17 cellular contexts compared by ENCODE assay signal in genomic region chr16:21937387-21937829, GRCh38. TPM values are rescaled to one million over a fixed set of nuclear protein-coding genes. Genes with fewer than 3 reads are reported as not detected.
DNase-seq lines count a peak whose midpoint lies in the region; ATAC-seq and TF ChIP-seq lines count a peak whose summit lies in the region.
"Had no signal": no experiment of that assay in that cellular context is flagged by ENCODE, and none has a peak within 500 bp of the region (broad histone marks: within the 10 kb centered on the region; RNA-seq: fewer than 3 reads in every experiment).

No MANE protein-coding gene starts in this region.

- H3F3A ChIP-seq in PC-9 (ENCODE audit: insufficient read depth, low read depth): no peaks in the 10 kb centered on the region; the same call in 1 of the 2 replicates

- H3K9me3 Mint-ChIP-seq in activated CD4-positive, alpha-beta T cell treated with anti-CD3 and anti-CD28 coated beads for 36 hours (ENCODE audit: low read depth): no peaks in the 10 kb centered on the region
- no peaks in the 10 kb centered on the region for H3K9me3 Mint-ChIP-seq in CD4-positive, alpha-beta memory T cell
- H3K9me3 Mint-ChIP-seq: CD4-positive, alpha-beta T cell had no signal

- peak overlapping the region; percentile 1 for H3K4me3 Mint-ChIP-seq in activated CD4-positive, alpha-beta T cell treated with anti-CD3 and anti-CD28 coated beads for 36 hours
- no peak overlapping the region for H3K4me3 Mint-ChIP-seq in CD4-positive, alpha-beta memory T cell
- H3K4me3 Mint-ChIP-seq: CD4-positive, alpha-beta T cell had no signal

- H3K9me2 ChIP-seq in PC-9 (ENCODE audit: insufficient read depth): no peaks in the 10 kb centered on the region

- H3K4me2 ChIP-seq in PC-9: no peak overlapping the region
- H3K4me2 ChIP-seq: KMS-11 had no signal

- H3K4me3 ChIP-seq in PC-9: no peak overlapping the region
- no peak overlapping the region for H3K4me3 ChIP-seq in CD4-positive, alpha-beta memory T cell (ENCODE audit: low read length in 2 of 2)
- H3K4me3 ChIP-seq in heart left ventricle: no peak overlapping the region

- intact Hi-C loops in activated CD4-positive, alpha-beta T cell treated with anti-CD3 and anti-CD28 coated beads for 36 hours (cut with DNase I, micrococcal nuclease): no loop called here
- intact Hi-C loops in PC-9 (cut with micrococcal nuclease; ENCODE audit: unreplicated experiment): no loop called here
- intact Hi-C loops in CD4-positive, alpha-beta memory T cell (cut with micrococcal nuclease): no loop called here
- intact Hi-C loops in heart left ventricle (cut with DNase I): no loop called here

- BruUV-seq in PC-9 (replicated peaks; lab: Mats Ljungman, UMichigan): no TSS peak

- H3K4me1 ChIP-seq in PC-9 (replicated peaks; ENCODE audit: insufficient read depth) (no peaks in the 10 kb centered on the region), heart left ventricle (no peaks in the 10 kb centered on the region)
- peaks cover 6% of the 10 kb centered on the region for H3K4me1 ChIP-seq in CD4-positive, alpha-beta memory T cell (ENCODE audit: insufficient read depth, low read length)
- H3K4me1 ChIP-seq: BE2C had no signal

- no peak for TF ChIP-seq CTCF in PC-9 (conservative IDR thresholded peaks at IDR 0.05)
- no peak for TF ChIP-seq CTCF in heart left ventricle (IDR thresholded peaks at IDR 0.05)

- CTCF ChIA-PET in activated CD4-positive, alpha-beta T cell treated with anti-CD3 and anti-CD28 coated beads for 36 hours (lab: Charles Lee): interaction anchor here (1.5 kb wide), 1 partner anchor 14 kb away, joined by 5 read pairs; no protein-coding TSS in a partner anchor
- CTCF ChIA-PET in PC-9 (lab: Charles Lee): no interaction called here
- CTCF ChIA-PET in CD4-positive, alpha-beta memory T cell (lab: Charles Lee; ENCODE audit: partially characterized antibody): interaction anchor here (0.8 kb wide), 1 partner anchor 14 kb away, joined by 3 read pairs; no protein-coding TSS in a partner anchor

- no peaks in the 10 kb centered on the region for H4K20me1 ChIP-seq in PC-9 (ENCODE audit: insufficient read depth)

- H3K36me3 Mint-ChIP-seq in activated CD4-positive, alpha-beta T cell treated with anti-CD3 and anti-CD28 coated beads for 36 hours (ENCODE audit: low read depth): no peaks in the 10 kb centered on the region
- no peaks in the 10 kb centered on the region for H3K36me3 Mint-ChIP-seq in CD4-positive, alpha-beta memory T cell

- no peaks in the 10 kb centered on the region for H3K79me2 ChIP-seq in PC-9 (ENCODE audit: low read depth)

- no peak overlapping the region for H3K27ac ChIP-seq in PC-9
- no peak overlapping the region for H3K27ac ChIP-seq in CD4-positive, alpha-beta memory T cell (ENCODE audit: low read depth, low read length)
- H3K27ac ChIP-seq in heart left ventricle: no peak overlapping the region
- H3K27ac ChIP-seq: 22Rv1, KMS-11 had no signal

- no peak for TF ChIP-seq POLR2A in heart left ventricle (IDR thresholded peaks at IDR 0.05)

- POLR2A ChIA-PET in activated CD4-positive, alpha-beta T cell treated with anti-CD3 and anti-CD28 coated beads for 36 hours (lab: Charles Lee): no interaction called here
- POLR2A ChIA-PET in PC-9 (lab: Charles Lee; ENCODE audit: unreplicated experiment): no interaction called here
- POLR2A ChIA-PET in CD4-positive, alpha-beta memory T cell (lab: Charles Lee; ENCODE audit: partially characterized antibody): no interaction called here

- H3K27me3 ChIP-seq in PC-9 (ENCODE audit: insufficient read depth, low read depth): no peaks in the 10 kb centered on the region
- no peaks in the 10 kb centered on the region for H3K27me3 ChIP-seq in CD4-positive, alpha-beta memory T cell (ENCODE audit: insufficient read depth, low read length)
- H3K27me3 ChIP-seq in heart left ventricle: no peaks in the 10 kb centered on the region

- H3K9me3 ChIP-seq in PC-9 (ENCODE audit: insufficient read depth, low read depth) (no peaks in the 10 kb centered on the region), heart left ventricle (no peaks in the 10 kb centered on the region)
- H3K9me3 ChIP-seq in CD4-positive, alpha-beta memory T cell (ENCODE audit: control insufficient read depth in 1 of 2, low read length in 2 of 2): no peaks in the 10 kb centered on the region
- H3K9me3 ChIP-seq: BE2C had no signal

- H3K27ac Mint-ChIP-seq in activated CD4-positive, alpha-beta T cell treated with anti-CD3 and anti-CD28 coated beads for 36 hours: peak overlapping the region; percentile 63
- H3K27ac Mint-ChIP-seq in CD4-positive, alpha-beta memory T cell: peak overlapping the region in 2 of 7 donors; percentile 30 to 80
- H3K27ac Mint-ChIP-seq: CD4-positive, alpha-beta T cell had no signal

- no peak for ATAC-seq in activated CD4-positive, alpha-beta T cell treated with anti-CD3 and anti-CD28 coated beads for 36 hours
- ATAC-seq in GM19035 (IDR thresholded peaks at IDR 0.05; ENCODE audit: unreplicated experiment): no peak
- no peak for ATAC-seq in heart left ventricle

- peaks cover 2% of the 10 kb centered on the region for H3K27me3 Mint-ChIP-seq in activated CD4-positive, alpha-beta T cell treated with anti-CD3 and anti-CD28 coated beads for 36 hours
- peaks cover 0 to 2% of the 10 kb centered on the region in 2 donors for H3K27me3 Mint-ChIP-seq in CD4-positive, alpha-beta memory T cell
- H3K27me3 Mint-ChIP-seq: CD4-positive, alpha-beta T cell had no signal

- no peak for DNase-seq in activated CD4-positive, alpha-beta T cell treated with anti-CD3 and anti-CD28 coated beads for 36 hours
- DNase-seq in activated CD4-positive, alpha-beta T cell treated with anti-CD3 and anti-CD28 coated beads for 1 hour: no peak
- peak; percentile 5 for DNase-seq in DMS53 treated with DMSO at 0.1 percent for 48 hours (lab: John Stamatoyannopoulos, UW; ENCODE audit: unreplicated experiment)
- DNase-seq in PC-9: peak in 1 of 2 experiments; percentile 38
- DNase-seq in renal cortical epithelial cell (ENCODE audit: low read depth): peak; percentile 19
- no peak for DNase-seq in CD4-positive, alpha-beta memory T cell
- DNase-seq in heart left ventricle: no peak
- DNase-seq: BE2C; CD4-positive, alpha-beta T cell; GF-D8; GOT3; NCI-H1105; NCI-H1694; NCI-H69 had no signal

- H3K4me1 Mint-ChIP-seq in activated CD4-positive, alpha-beta T cell treated with anti-CD3 and anti-CD28 coated beads for 36 hours: peaks cover 27% of the 10 kb centered on the region
- H3K4me1 Mint-ChIP-seq in CD4-positive, alpha-beta memory T cell: peaks cover 9 to 15% (median 11%) of the 10 kb centered on the region in 4 donors

- H3K36me3 ChIP-seq in PC-9 (ENCODE audit: low read depth): no peaks in the 10 kb centered on the region
- no peaks in the 10 kb centered on the region for H3K36me3 ChIP-seq in CD4-positive, alpha-beta memory T cell (ENCODE audit: insufficient read depth, low read length)
- no peaks in the 10 kb centered on the region for H3K36me3 ChIP-seq in heart left ventricle
- H3K36me3 ChIP-seq: BE2C had no signal

- 0 out of 2 replicates have a peak overlapping the region, but pooled peaks have one; percentile 8 for H2AFZ ChIP-seq in PC-9

RNA-seq across cellular contexts. Expression of gene UQCRC2, which starts 15.8 kb away (rescaled TPM):
- total RNA-seq in activated CD4-positive, alpha-beta T cell treated with anti-CD3 and anti-CD28 coated beads for 36 hours: 100 to 1,000 TPM; 321 to 367 TPM
- total RNA-seq in PC-9 (2021): 195 and 299 TPM in 2 replicates
- total RNA-seq in renal cortical epithelial cell: 185 and 268 TPM in 2 replicates
- 100 to 1,000 TPM; 170 to 177 TPM for total RNA-seq in CD4-positive, alpha-beta memory T cell
- 100 to 1,000 TPM; 156 to 258 TPM for polyA plus RNA-seq in CD4-positive, alpha-beta memory T cell
- total RNA-seq in heart left ventricle: 1,000 to 10,000 TPM in 2 of 9 donors, 100 to 1,000 TPM in 7; 458 to 1,082 (median 779) TPM
- 100 to 1,000 TPM; 153 to 377 TPM for polyA plus RNA-seq in heart left ventricle

Comparison
In these comparisons a context has a peak if more than half of its experiments do, and no peak if none do; other contexts are left out.
1. DNase-seq: peak in DMS53 treated with DMSO at 0.1 percent for 48 hours (single experiment) and renal cortical epithelial cell (single experiment); none in activated CD4-positive, alpha-beta T cell treated with anti-CD3 and anti-CD28 coated beads for 36 hours (single experiment), activated CD4-positive, alpha-beta T cell treated with anti-CD3 and anti-CD28 coated beads for 1 hour (single experiment), CD4-positive, alpha-beta memory T cell (0 of 5) and heart left ventricle (0 of 5).